9 cellular contexts compared by ENCODE assay signal in genomic region chr7:13981070-13981469, GRCh38. TPM values are rescaled to one million over a fixed set of nuclear protein-coding genes. Genes with fewer than 3 reads are reported as not detected.
DNase-seq lines count a peak whose midpoint lies in the region; FAIRE-seq and TF ChIP-seq lines count a peak whose summit lies in the region.
"Had no signal": no experiment of that assay in that cellular context is flagged by ENCODE, and none has a peak within 500 bp of the region (broad histone marks: within the 10 kb centered on the region; RNA-seq: fewer than 3 reads in every experiment).

No MANE protein-coding gene starts in this region.

- H3K79me1 ChIP-seq in mesendoderm (ENCODE audit: low read length) = no peaks in the 10 kb centered on the region

- H2BK15ac ChIP-seq in mesendoderm (replicated peaks; ENCODE audit: low read depth) = no peak overlapping the region

- WGBS in mesendoderm (ENCODE audit: extremely low coverage, insufficient coverage, low lambda C conversion rate) = no CpG with 5 or more reads among the region's 3 CpGs

- no peak overlapping the region for H3K23ac ChIP-seq in mesendoderm (ENCODE audit: low read length)

- no peak overlapping the region for H4K5ac ChIP-seq in mesendoderm (ENCODE audit: low read length)

- H3K4ac ChIP-seq in mesendoderm (ENCODE audit: low read depth, low read length) = no peak overlapping the region

- no peak overlapping the region for H3K4me2 ChIP-seq in mesendoderm (ENCODE audit: low read length)

- H3K4me1 ChIP-seq in mesendoderm (ENCODE audit: control insufficient read depth, low read depth, low read length) = peaks cover 2% of the 10 kb centered on the region

- H2BK120ac ChIP-seq in mesendoderm (ENCODE audit: low read depth, low read length) = no peak overlapping the region

- H3K4me3 ChIP-seq in mesendoderm (ENCODE audit: low read length) = no peak overlapping the region
- H3K4me3 ChIP-seq: suprapubic skin had no signal

- no peak for TF ChIP-seq CTCF in GM20000 (IDR thresholded peaks at IDR 0.05; ENCODE audit: extremely low read depth, missing control alignments)

- peak; percentile 82 for FAIRE-seq in colon (lab: Jason Lieb, UNC)

- no peak overlapping the region for H2BK5ac ChIP-seq in mesendoderm (ENCODE audit: low read length)

- no peak overlapping the region for H4K8ac ChIP-seq in mesendoderm (ENCODE audit: low read depth, low read length)

- H3K79me2 ChIP-seq in mesendoderm (ENCODE audit: control insufficient read depth, insufficient read depth, low read length) = no peaks in the 10 kb centered on the region

- H3K56ac ChIP-seq in mesendoderm (ENCODE audit: low read length) = no peak overlapping the region

- DNase-seq in AG20443 (ENCODE audit: low spot score) (peak; percentile 92), NCI-H2081 treated with DMSO at 0.1 percent for 48 hours (lab: John Stamatoyannopoulos, UW) (peak; percentile 77), mesendoderm (peak; percentile 89), NCI-H510A (lab: John Stamatoyannopoulos, UW) (no peak), NCI-H1417 (lab: John Stamatoyannopoulos, UW) (no peak), NCI-H1092 (lab: John Stamatoyannopoulos, UW) (no peak), GM20000 (ENCODE audit: low spot score) (no peak)

- H3K36me3 ChIP-seq in mesendoderm (ENCODE audit: control insufficient read depth, insufficient read depth, low read length) = no peaks in the 10 kb centered on the region
- H3K36me3 ChIP-seq: suprapubic skin had no signal

- H3K27ac ChIP-seq in mesendoderm (ENCODE audit: low read depth, low read length) = no peak overlapping the region

- no peak overlapping the region for H2AK5ac ChIP-seq in mesendoderm (ENCODE audit: low read length)

- no peak overlapping the region for H3K9ac ChIP-seq in mesendoderm (ENCODE audit: low read length)

- no peaks in the 10 kb centered on the region for H3K27me3 ChIP-seq in mesendoderm (ENCODE audit: insufficient read depth, low read length, poor library complexity)
- H3K27me3 ChIP-seq: suprapubic skin had no signal

- no peak overlapping the region for H3K18ac ChIP-seq in mesendoderm (ENCODE audit: low read length)

RNA-seq across cellular contexts. Expression of gene ETV1, which starts 8.4 kb away (rescaled TPM):
- 51.1 TPM for polyA plus RNA-seq in mesendoderm (2013, experiment 1 of 2)
- polyA plus RNA-seq in mesendoderm (2013, experiment 2 of 2) = 52.7 TPM

Comparison
In these comparisons a context has a peak if more than half of its experiments do, and no peak if none do; other contexts are left out.
1. DNase-seq: peak in AG20443 (single experiment), NCI-H2081 treated with DMSO at 0.1 percent for 48 hours (single experiment) and mesendoderm (single experiment); none in NCI-H510A (single experiment), NCI-H1417 (0 of 3), NCI-H1092 (single experiment) and GM20000 (single experiment).